ENCODE assay signal across 8 cellular contexts in the genomic region with DNA sequence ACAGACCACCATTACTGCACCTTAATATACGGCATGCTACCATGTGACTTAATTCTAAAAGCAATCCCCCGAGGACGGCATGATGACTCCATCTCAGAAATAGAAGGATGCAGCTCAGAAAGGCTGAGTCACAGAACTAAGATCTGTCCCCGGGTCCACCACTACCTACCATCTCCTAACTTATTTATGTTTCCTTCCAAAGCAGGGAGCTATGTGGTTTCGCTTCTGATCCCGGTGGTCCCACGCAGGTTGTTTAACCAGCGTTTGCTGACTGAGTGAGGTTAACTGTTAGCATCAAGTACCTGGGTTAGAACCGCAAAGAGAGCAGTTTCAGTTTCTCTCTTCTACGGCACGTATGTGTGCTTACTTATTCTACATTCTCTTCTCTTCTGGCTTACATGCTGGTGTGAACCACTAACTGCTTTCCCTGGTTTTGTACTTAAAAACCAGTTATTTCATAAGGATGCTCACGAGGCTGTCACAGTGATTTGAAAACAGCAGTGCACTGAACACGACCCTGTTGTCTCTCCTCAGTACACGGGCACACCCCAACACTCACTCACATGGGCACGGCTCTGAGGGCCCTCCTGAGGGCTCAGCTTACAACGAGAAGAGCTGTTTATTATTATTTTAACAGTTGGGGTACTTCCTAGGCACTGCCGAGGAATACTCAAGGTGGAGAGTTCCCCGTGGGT.
DNase-seq lines count a peak whose midpoint lies in the region; ATAC-seq and TF ChIP-seq lines count a peak whose summit lies in the region.

No MANE protein-coding gene starts in this region.

- H3K36me3 Mint-ChIP-seq in T-cell = peaks cover 20% of the 10 kb centered on the region

- CTCF ChIA-PET in T-cell (lab: Charles Lee) = interaction anchor here (0.6 to 3.3 kb wide), 12 partner anchors 11 to 178 kb away, joined by 3 to 29 read pairs (median 4); a partner anchor contains a TSS

- peaks cover 86 to 98% (median 95%) of the 10 kb centered on the region in 3 donors for H3K4me1 Mint-ChIP-seq in T-cell

- peak overlapping the region; percentile 96 to 98 for H3K27ac Mint-ChIP-seq in T-cell

- no peak for TF ChIP-seq CTCF in epithelial cell of esophagus (IDR thresholded peaks at IDR 0.05; ENCODE audit: insufficient read depth, low read depth, low read length, missing control alignments)

- H3K4me3 ChIP-seq in epithelial cell of esophagus (ENCODE audit: low read length) = no peak overlapping the region

- no peaks in the 10 kb centered on the region for H3K27me3 Mint-ChIP-seq in T-cell

- no peaks in the 10 kb centered on the region for H3K9me3 Mint-ChIP-seq in T-cell

- POLR2A ChIA-PET in T-cell (lab: Charles Lee) = interaction anchor here in 1 of 2 donors (0.6 to 1.6 kb wide), 3 partner anchors 26 to 689 kb away, joined by 3 to 8 read pairs (median 5); a partner anchor contains a TSS

- H3K4me3 Mint-ChIP-seq in T-cell = peak overlapping the region; percentile 82 to 87 (median 83)

- peak in 24 of 34 experiments; percentile 28 to 68 (median 46) for DNase-seq in T-cell
- peak; percentile 25 for DNase-seq in epithelial cell of esophagus (ENCODE audit: low read depth)
- DNase-seq in stimulated activated naive CD4-positive, alpha-beta T cell treated with Interleukin-2 at 50 U/mL for 16 hours (lab: John Stamatoyannopoulos, UW) = peak; percentile 67
- DNase-seq in NCI-H1930 (lab: John Stamatoyannopoulos, UW) = no peak
- DNase-seq in middle frontal gyrus (ENCODE audit: extremely low spot score, low spot score) = no peak
- no peak for DNase-seq in effector CD8-positive, alpha-beta T cell (lab: John Stamatoyannopoulos, UW)

- peak; percentile 59 for ATAC-seq in GM19023 (IDR thresholded peaks at IDR 0.05; ENCODE audit: unreplicated experiment)
- peak; percentile 70 for ATAC-seq in HG02938 (IDR thresholded peaks at IDR 0.05; ENCODE audit: unreplicated experiment)
- ATAC-seq in T-cell (replicated peaks in 1 of 4) = peak; percentile 62 to 75 (median 72)

Comparison
In these comparisons a context has a peak if more than half of its experiments do, and no peak if none do; other contexts are left out.
1. DNase-seq: peak in T-cell (24 of 34), epithelial cell of esophagus (single experiment) and stimulated activated naive CD4-positive, alpha-beta T cell treated with Interleukin-2 at 50 U/mL for 16 hours (single experiment); none in NCI-H1930 (0 of 2), middle frontal gyrus (single experiment) and effector CD8-positive, alpha-beta T cell (single experiment).
2. Peak in every context shown above with its lines, with median percentiles within 50 percentile points of each other: ATAC-seq.